8 cellular contexts compared by ENCODE assay signal in genomic region chr15:52528465-52529288, GRCh38. TPM values are rescaled to one million over a fixed set of nuclear protein-coding genes. Genes with fewer than 3 reads are reported as not detected.
DNase-seq lines count a peak whose midpoint lies in the region; ATAC-seq, FAIRE-seq and TF ChIP-seq lines count a peak whose summit lies in the region.

TSS of gene MYO5A (minus strand) at chr15:52528880. CDS start at chr15:52528806, 74 bp downstream.

- FAIRE-seq in A549 (lab: Jason Lieb, UNC) = no peak

- H3K4me1 ChIP-seq in A549 (peaks cover 9% of the 10 kb centered on the region; the same call in 1 of the 3 replicates), colonic mucosa (peaks cover 3% of the 10 kb centered on the region), left lung (peaks cover 7 to 27% of the 10 kb centered on the region in 2 donors)

- peak in 1 of 2 experiments; percentile 45; a peak in 4 of 5 replicates for TF ChIP-seq RAD21 in A549 (conservative IDR thresholded peaks at IDR 0.05 in 1 of 2, IDR thresholded peaks at IDR 0.05 in 1 of 2)

- peak within 1 kb of the TSS; percentile 38 to 73 for H3K9ac ChIP-seq in colonic mucosa (ENCODE audit: low read depth in 2 of 2, low read length in 2 of 2)

- CTCF ChIA-PET in A549 (lab: Yijun Ruan, JAX) = interaction anchor here (0.6 to 3.1 kb wide), 13 partner anchors 9 to 274 kb away, joined by 3 to 9 read pairs (median 4); no protein-coding TSS in a partner anchor

- H3K27ac ChIP-seq in A549 (peak within 1 kb of the TSS; percentile 84 to 92), colonic mucosa (peak within 1 kb of the TSS; percentile 52), left lung (peak within 1 kb of the TSS; percentile 51 to 87)

- peak within 1 kb of the TSS; percentile 92 for H3K4me3 ChIP-seq in A549
- H3K4me3 ChIP-seq in colonic mucosa = peak within 1 kb of the TSS; percentile 69
- H3K4me3 ChIP-seq in left lung = peak within 1 kb of the TSS; percentile 81 to 88

- peaks cover 31% of the 10 kb centered on the region for H3K27me3 ChIP-seq in colonic mucosa
- peaks cover 12 to 25% of the 10 kb centered on the region in 2 donors for H3K27me3 ChIP-seq in left lung

- peak within 1 kb of the TSS; percentile 93 for H3K4me2 ChIP-seq in A549

- TF ChIP-seq EP300 in A549 (IDR thresholded peaks at IDR 0.05) = no peak

- H3K36me3 ChIP-seq in colonic mucosa (no peaks in the 10 kb centered on the region), left lung (no peaks in the 10 kb centered on the region)

- TF ChIP-seq CTCF in A549 (IDR thresholded peaks at IDR 0.05) = peak; percentile 26
- TF ChIP-seq CTCF in colonic mucosa (IDR thresholded peaks at IDR 0.05) = no peak
- no peak for TF ChIP-seq CTCF in left lung (IDR thresholded peaks at IDR 0.05)

- H3K9me3 ChIP-seq in A549 = no peaks in the 10 kb centered on the region
- no peaks in the 10 kb centered on the region for H3K9me3 ChIP-seq in colonic mucosa
- H3K9me3 ChIP-seq in left lung = no peaks in the 10 kb centered on the region

- ATAC-seq in A549 (peak; percentile 91 to 94), GM18508 (IDR thresholded peaks at IDR 0.05; ENCODE audit: insufficient read depth, unreplicated experiment) (peak; percentile 54), HG02973 (IDR thresholded peaks at IDR 0.05; ENCODE audit: unreplicated experiment) (peak; percentile 79), left lung (peak; percentile 92)

- POLR2A ChIA-PET in A549 (lab: Yijun Ruan, JAX) = interaction anchor here (1.0 to 1.6 kb wide), 6 partner anchors 8 to 276 kb away, joined by 3 to 5 read pairs (median 4); partner anchors contain the start of genes ATOSA and MYO5C

- intact Hi-C loops in colonic mucosa (cut with DNase I) = loop anchor here (5.0 to 10.0 kb wide), 2 partner anchors 34 to 206 kb away; no protein-coding TSS in a partner anchor
- intact Hi-C loops in left lung (cut with DNase I) = no loop called here

- WGBS in A549 (ENCODE audit: missing lambda C conversion rate) = 3% methylated on average over 30 of the region's 103 CpGs

- TF ChIP-seq POLR2A in A549 (IDR thresholded peaks at IDR 0.05; ENCODE audit: low read length) = peak; percentile 65

- DNase-seq in A549 (ENCODE audit: low read depth in 1 of 2, low spot score in 1 of 2) (peak; percentile 77 to 85), NCI-H2196 (lab: John Stamatoyannopoulos, UW; ENCODE audit: unreplicated experiment) (peak; percentile 11), colonic mucosa (peak; percentile 60), left lung (peak; percentile 74 to 95)
- peak; percentile 76 to 79 for DNase-seq in activated CD4-positive, alpha-beta T cell treated with anti-CD3 and anti-CD28 coated beads for 4 hours
- DNase-seq in stimulated activated CD4-positive, alpha-beta T cell treated with anti-CD3 and anti-CD28 coated beads, Interleukin-2, amount 100 ng/mL, for 48 hours = peak; percentile 60 to 66

TF ChIP-seq in A549, 52 proteins besides CTCF, POLR2A, EP300 and RAD21 (continues in another document):
- TF ChIP-seq ELK1 (IDR thresholded peaks at IDR 0.05; ENCODE audit: low read depth, low read length) = no peak
- no peak for TF ChIP-seq CEBPB (IDR thresholded peaks at IDR 0.05)
- TF ChIP-seq USF2 (IDR thresholded peaks at IDR 0.05) = no peak
- no peak for TF ChIP-seq CBX8 (IDR thresholded peaks at IDR 0.05)
- TF ChIP-seq EHMT2 (IDR thresholded peaks at IDR 0.05; ENCODE audit: low read depth) = no peak
- no peak for TF ChIP-seq RCOR1 (IDR thresholded peaks at IDR 0.05; ENCODE audit: low read depth, low read length)
- TF ChIP-seq ZNF302 (CRISPR knock-in tag; IDR thresholded peaks at IDR 0.05) = no peak
- TF ChIP-seq RNF2 (IDR thresholded peaks at IDR 0.05; ENCODE audit: borderline replicate concordance, low read depth) = no peak
- TF ChIP-seq BCL3 (IDR thresholded peaks at IDR 0.05) = 0 out of 3 replicates have a peak, but pooled peaks have one; percentile 39
- no peak for TF ChIP-seq MAFK (IDR thresholded peaks at IDR 0.05; ENCODE audit: partially characterized antibody)
- no peak for TF ChIP-seq MYC (IDR thresholded peaks at IDR 0.05; ENCODE audit: borderline replicate concordance, low read length)
- no peak for TF ChIP-seq ATOH8 (CRISPR knock-in tag; IDR thresholded peaks at IDR 0.05; ENCODE audit: low read depth)
- TF ChIP-seq RFX5 (IDR thresholded peaks at IDR 0.05) = no peak
- no peak for TF ChIP-seq SREBF2 (IDR thresholded peaks at IDR 0.05)
- no peak for TF ChIP-seq HEYL (CRISPR knock-in tag; IDR thresholded peaks at IDR 0.05)
- no peak for TF ChIP-seq POLR2AphosphoS2 (conservative IDR thresholded peaks at IDR 0.05; ENCODE audit: low read length)
- no peak for TF ChIP-seq PBX3 (IDR thresholded peaks at IDR 0.05)
- no peak for TF ChIP-seq NR3C1 (IDR thresholded peaks at IDR 0.05)
- TF ChIP-seq EHF (CRISPR knock-in tag; IDR thresholded peaks at IDR 0.05) = no peak
- no peak for TF ChIP-seq NPAS2 (CRISPR knock-in tag; IDR thresholded peaks at IDR 0.05; ENCODE audit: borderline replicate concordance)
- TF ChIP-seq HOXB5 (CRISPR knock-in tag; IDR thresholded peaks at IDR 0.05) = 0 out of 2 replicates have a peak, but pooled peaks have one; percentile 22
- TF ChIP-seq KDM1A (IDR thresholded peaks at IDR 0.05; ENCODE audit: low read depth) = no peak
- no peak for TF ChIP-seq BHLHE40 (IDR thresholded peaks at IDR 0.05; ENCODE audit: low read depth, low read length)
- TF ChIP-seq E2F6 (IDR thresholded peaks at IDR 0.05; ENCODE audit: borderline replicate concordance, low read depth) = peak; percentile 18; the same call in 1 of the 2 replicates
- TF ChIP-seq ZC3H11A (IDR thresholded peaks at IDR 0.05) = no peak
- TF ChIP-seq HOXB13 (CRISPR knock-in tag; IDR thresholded peaks at IDR 0.05; ENCODE audit: low read depth) = no peak
- TF ChIP-seq ESRRA (IDR thresholded peaks at IDR 0.05; ENCODE audit: borderline replicate concordance, low read length) = no peak
- TF ChIP-seq SMC3 (IDR thresholded peaks at IDR 0.05) = peak; percentile 45; the same call in 1 of the 3 replicates
- TF ChIP-seq JUNB (IDR thresholded peaks at IDR 0.05) = no peak
- TF ChIP-seq FOSB (CRISPR knock-in tag; IDR thresholded peaks at IDR 0.05) = no peak
- TF ChIP-seq RARB (CRISPR knock-in tag; IDR thresholded peaks at IDR 0.05) = no peak

RNA-seq across cellular contexts. Expression of gene MYO5A, which starts in this region (rescaled TPM):
- 46.7 and 49.8 TPM in 2 replicates for polyA plus RNA-seq in A549 (2011; rRNA removed)
- 15.3 and 15.8 TPM in 2 replicates for polyA plus RNA-seq in A549 (2012; cell fraction: cytosol; rRNA removed)
- polyA plus RNA-seq in A549 (2012; cell fraction: nucleus; rRNA removed) = 12.4 and 13.1 TPM in 2 replicates
- polyA plus RNA-seq in A549 (2017; fragmentation: RNase III; extraction: RNeasy Plus Mini Kit Qiagen cat#74134 plus additional on column Dnase treatment) = 14.9 to 16.9 TPM (median 15.1 TPM) in 3 replicates
- polyA minus RNA-seq in A549 (2011; rRNA and poly(A)+ RNA removed) = 78.6 and 95.1 TPM in 2 replicates
- total RNA-seq in colonic mucosa = 1 to 10 TPM; 2.6 to 6.0 TPM
- total RNA-seq in left lung = 10 to 100 TPM; 21.8 to 33.4 TPM

Comparison
In these comparisons a context has a peak if more than half of its experiments do, and no peak if none do; other contexts are left out.
1. Peak in every context shown above with its lines: DNase-seq, ATAC-seq, H3K4me3 ChIP-seq and H3K27ac ChIP-seq.
2. DNase-seq: peak in every context shown above with its lines; median percentile 84 in left lung; 81 in A549; 78 in activated CD4-positive, alpha-beta T cell treated with anti-CD3 and anti-CD28 coated beads for 4 hours; 63 in stimulated activated CD4-positive, alpha-beta T cell treated with anti-CD3 and anti-CD28 coated beads, Interleukin-2, amount 100 ng/mL, for 48 hours; 60 in colonic mucosa; 11 in NCI-H2196.